ENCODE assay signal across 13 cellular contexts in the genomic region with DNA sequence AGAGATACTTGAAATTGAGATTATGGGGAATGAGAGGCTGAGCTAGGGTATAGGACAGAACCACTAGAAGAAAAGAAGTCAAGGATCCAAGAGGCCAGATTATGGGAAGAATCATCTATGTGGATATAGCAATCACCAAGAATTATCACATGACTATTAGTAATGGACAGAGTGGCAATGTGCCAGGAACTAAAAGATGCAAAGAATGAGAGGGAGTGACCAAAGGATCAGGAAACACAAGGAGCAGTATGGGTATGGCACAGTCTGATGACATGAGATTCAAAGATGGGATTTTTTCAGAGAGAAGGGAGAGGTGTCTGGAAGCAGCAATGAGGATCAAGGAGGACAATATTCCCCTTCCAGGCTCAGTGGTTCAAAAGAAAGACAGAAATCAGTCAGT.
DNase-seq lines count a peak whose midpoint lies in the region; ATAC-seq and TF ChIP-seq lines count a peak whose summit lies in the region.
"Had no signal": no experiment of that assay in that cellular context is flagged by ENCODE, and none has a peak within 500 bp of the region (broad histone marks: within the 10 kb centered on the region; RNA-seq: fewer than 3 reads in every experiment).

No MANE protein-coding gene starts in this region.

- no peak for TF ChIP-seq RAD21 in IMR-90 (IDR thresholded peaks at IDR 0.05; ENCODE audit: low read length)

- no peak overlapping the region for H2AK9ac ChIP-seq in IMR-90 (replicated peaks; ENCODE audit: low read depth, low read length, poor library complexity)

- H3K4me2 ChIP-seq in IMR-90 (ENCODE audit: low read depth, low read length) (no peak overlapping the region), hepatocyte (no peak overlapping the region)

- ATAC-seq in IMR-90 (ENCODE audit: low read depth) (no peak), HG02885 (IDR thresholded peaks at IDR 0.05; ENCODE audit: poor library complexity, unreplicated experiment) (no peak), HG02973 (IDR thresholded peaks at IDR 0.05; ENCODE audit: unreplicated experiment) (no peak)
- ATAC-seq: naive thymus-derived CD4-positive, alpha-beta T cell had no signal

- H3K18ac ChIP-seq in IMR-90 (ENCODE audit: low read depth, low read length), result no peak overlapping the region

- H3K79me1 ChIP-seq in IMR-90 (ENCODE audit: low read depth in 1 of 2, low read length in 2 of 2), result no peaks in the 10 kb centered on the region; a peak in 1 of 4 replicates

- H3K9ac ChIP-seq in IMR-90 (ENCODE audit: low read depth, low read length) (no peak overlapping the region), colonic mucosa (ENCODE audit: low read depth in 2 of 2, low read length in 2 of 2) (no peak overlapping the region)

- no TSS peak for BruUV-seq in IMR-90 (replicated peaks; lab: Mats Ljungman, UMichigan)

- H3K9me3 ChIP-seq in IMR-90 (ENCODE audit: control insufficient read depth, insufficient read depth, low read length) (no peaks in the 10 kb centered on the region), hepatocyte (ENCODE audit: low read depth) (no peaks in the 10 kb centered on the region), colonic mucosa (no peaks in the 10 kb centered on the region)
- H3K9me3 ChIP-seq: Caco-2 had no signal

- no peak for TF ChIP-seq POLR2A in IMR-90 (IDR thresholded peaks at IDR 0.05; ENCODE audit: low read depth, low read length)

- no peak overlapping the region for H2BK120ac ChIP-seq in IMR-90 (ENCODE audit: low read depth, low read length)

- H4K20me1 ChIP-seq in IMR-90 (ENCODE audit: insufficient read depth, low read length), result no peaks in the 10 kb centered on the region
- no peaks in the 10 kb centered on the region for H4K20me1 ChIP-seq in hepatocyte (ENCODE audit: insufficient read depth, poor library complexity, severe bottlenecking)

- H3K14ac ChIP-seq in IMR-90 (replicated peaks; ENCODE audit: low read depth, low read length), result 0 out of 2 replicates have a peak overlapping the region, but pooled peaks have one; percentile 6

- H4K8ac ChIP-seq in IMR-90 (ENCODE audit: low read depth in 2 of 2, low read length in 2 of 2), result no peak overlapping the region

- H4K91ac ChIP-seq in IMR-90 (ENCODE audit: insufficient read depth, low read depth, low read length), result no peak overlapping the region

- in situ Hi-C loops in IMR-90 (cut with MboI; ENCODE audit: low sequenced_read_pairs), result no loop called here

- H3K4me3 ChIP-seq in AG10803 (ENCODE audit: low read length), result no peak overlapping the region
- H3K4me3 ChIP-seq in IMR-90 (ENCODE audit: insufficient read depth, low read depth, low read length), result no peak overlapping the region
- H3K4me3 ChIP-seq in choroid plexus epithelial cell (ENCODE audit: low read depth, low read length), result no peak overlapping the region
- H3K4me3 ChIP-seq in hepatocyte, result no peak overlapping the region
- H3K4me3 ChIP-seq in colonic mucosa, result no peak overlapping the region

- H2BK5ac ChIP-seq in IMR-90 (ENCODE audit: low read depth, low read length, poor library complexity, severe bottlenecking), result no peak overlapping the region

- intact Hi-C loops in IMR-90 (cut with micrococcal nuclease) (no loop called here), colonic mucosa (cut with DNase I) (no loop called here)

- no peak overlapping the region for H2BK20ac ChIP-seq in IMR-90 (ENCODE audit: low read depth, low read length)

- peaks cover 14% of the 10 kb centered on the region for H3K36me3 ChIP-seq in IMR-90 (ENCODE audit: control insufficient read depth, insufficient read depth, low read length)
- peaks cover 2% of the 10 kb centered on the region for H3K36me3 ChIP-seq in hepatocyte (replicated peaks; ENCODE audit: insufficient read depth, low read depth)
- no peaks in the 10 kb centered on the region for H3K36me3 ChIP-seq in colonic mucosa

- H3K56ac ChIP-seq in IMR-90 (ENCODE audit: extremely low read depth, insufficient read depth, low read length), result no peak overlapping the region

- dilution Hi-C loops in IMR-90 (cut with HindIII; ENCODE audit: low sequenced_read_pairs, unreplicated experiment), result no loop called here

- H3K27ac ChIP-seq in IMR-90 (ENCODE audit: insufficient read depth, low read length) (no peak overlapping the region), hepatocyte (no peak overlapping the region), colonic mucosa (no peak overlapping the region)

- no peak overlapping the region for H2BK15ac ChIP-seq in IMR-90 (ENCODE audit: low read depth, low read length)

- CTCF ChIA-PET in IMR-90 (lab: Yijun Ruan, JAX), result no interaction called here

- H3K4me1 ChIP-seq in IMR-90 (ENCODE audit: control insufficient read depth, insufficient read depth, low read length), result no peaks in the 10 kb centered on the region
- no peaks in the 10 kb centered on the region for H3K4me1 ChIP-seq in hepatocyte (ENCODE audit: insufficient read depth)
- no peaks in the 10 kb centered on the region for H3K4me1 ChIP-seq in colonic mucosa
- H3K4me1 ChIP-seq: Caco-2 had no signal

- no peak overlapping the region for H2AK5ac ChIP-seq in IMR-90 (ENCODE audit: low read depth, low read length)

- POLR2A ChIA-PET in IMR-90 (lab: Charles Lee; ENCODE audit: unreplicated experiment), result no interaction called here

- no peaks in the 10 kb centered on the region; the same call in 1 of the 2 replicates for H3K9me1 ChIP-seq in IMR-90 (ENCODE audit: insufficient read depth, low read length)

- H4K5ac ChIP-seq in IMR-90 (ENCODE audit: low read depth, low read length), result no peak overlapping the region

- DNase-seq in AG10803 (ENCODE audit: low read depth) (peak; percentile 51), IMR-90 (peak; percentile 57), choroid plexus epithelial cell (ENCODE audit: low read depth) (peak; percentile 82), hepatocyte (ENCODE audit: low spot score) (peak; percentile 19), colonic mucosa (no peak), T-helper 9 cell (no peak)
- DNase-seq: activated CD4-positive, alpha-beta T cell treated with anti-CD3 and anti-CD28 coated beads, Interleukin-2, amount 50 U/mL, for 4 hours; Caco-2; cerebellar nuclear complex; naive thymus-derived CD4-positive, alpha-beta T cell; NCI-H446 had no signal

- H3K9me2 ChIP-seq in hepatocyte (replicated peaks; ENCODE audit: insufficient read depth), result no peaks in the 10 kb centered on the region

- no peak overlapping the region for H3K4ac ChIP-seq in IMR-90 (ENCODE audit: low read depth, low read length)

- H3K23ac ChIP-seq in IMR-90 (ENCODE audit: low read depth, low read length), result no peak overlapping the region; the same call in 1 of the 2 replicates

- H3K27me3 ChIP-seq in IMR-90 (ENCODE audit: control insufficient read depth, insufficient read depth, low read length), result no peaks in the 10 kb centered on the region
- H3K27me3 ChIP-seq in hepatocyte, result no peaks in the 10 kb centered on the region
- no peaks in the 10 kb centered on the region for H3K27me3 ChIP-seq in colonic mucosa

- H2AFZ ChIP-seq in IMR-90 (replicated peaks; ENCODE audit: low read length, poor library complexity) (no peak overlapping the region), hepatocyte (no peak overlapping the region)

- H3K79me2 ChIP-seq in hepatocyte, result no peaks in the 10 kb centered on the region

- TF ChIP-seq CTCF in AG10803 (conservative IDR thresholded peaks at IDR 0.05; ENCODE audit: low read length), result no peak
- no peak for TF ChIP-seq CTCF in IMR-90 (conservative IDR thresholded peaks at IDR 0.05; ENCODE audit: low read depth, low read length)
- no peak for TF ChIP-seq CTCF in choroid plexus epithelial cell (conservative IDR thresholded peaks at IDR 0.05; ENCODE audit: low read depth, low read length)
- no peak for TF ChIP-seq CTCF in hepatocyte (IDR thresholded peaks at IDR 0.05; ENCODE audit: poor library complexity)
- no peak for TF ChIP-seq CTCF in colonic mucosa (IDR thresholded peaks at IDR 0.05)

TF ChIP-seq in IMR-90, 13 proteins besides CTCF, POLR2A, EP300 and RAD21:
- TF ChIP-seq, protein P1, sequence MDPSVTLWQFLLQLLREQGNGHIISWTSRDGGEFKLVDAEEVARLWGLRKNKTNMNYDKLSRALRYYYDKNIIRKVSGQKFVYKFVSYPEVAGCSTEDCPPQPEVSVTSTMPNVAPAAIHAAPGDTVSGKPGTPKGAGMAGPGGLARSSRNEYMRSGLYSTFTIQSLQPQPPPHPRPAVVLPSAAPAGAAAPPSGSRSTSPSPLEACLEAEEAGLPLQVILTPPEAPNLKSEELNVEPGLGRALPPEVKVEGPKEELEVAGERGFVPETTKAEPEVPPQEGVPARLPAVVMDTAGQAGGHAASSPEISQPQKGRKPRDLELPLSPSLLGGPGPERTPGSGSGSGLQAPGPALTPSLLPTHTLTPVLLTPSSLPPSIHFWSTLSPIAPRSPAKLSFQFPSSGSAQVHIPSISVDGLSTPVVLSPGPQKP (IDR thresholded peaks at IDR 0.05; ENCODE audit: borderline replicate concordance, low read depth, low read length), result no peak
- TF ChIP-seq, protein P2, sequence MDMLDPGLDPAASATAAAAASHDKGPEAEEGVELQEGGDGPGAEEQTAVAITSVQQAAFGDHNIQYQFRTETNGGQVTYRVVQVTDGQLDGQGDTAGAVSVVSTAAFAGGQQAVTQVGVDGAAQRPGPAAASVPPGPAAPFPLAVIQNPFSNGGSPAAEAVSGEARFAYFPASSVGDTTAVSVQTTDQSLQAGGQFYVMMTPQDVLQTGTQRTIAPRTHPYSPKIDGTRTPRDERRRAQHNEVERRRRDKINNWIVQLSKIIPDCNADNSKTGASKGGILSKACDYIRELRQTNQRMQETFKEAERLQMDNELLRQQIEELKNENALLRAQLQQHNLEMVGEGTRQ (IDR thresholded peaks at IDR 0.05; ENCODE audit: low read depth, low read length), result no peak
- no peak for TF ChIP-seq FOS (IDR thresholded peaks at IDR 0.05; ENCODE audit: low read depth, low read length)
- TF ChIP-seq RFX5 (IDR thresholded peaks at IDR 0.05; ENCODE audit: low read depth, low read length), result no peak
- no peak for TF ChIP-seq BHLHE40 (IDR thresholded peaks at IDR 0.05; ENCODE audit: low read depth, low read length)
- no peak for TF ChIP-seq NFE2L2 (IDR thresholded peaks at IDR 0.05; ENCODE audit: low read depth, low read length)
- no peak for TF ChIP-seq RCOR1 (IDR thresholded peaks at IDR 0.05; ENCODE audit: insufficient replicate concordance, low read length)
- no peak for TF ChIP-seq MAZ (IDR thresholded peaks at IDR 0.05; ENCODE audit: borderline replicate concordance, low read depth, low read length)
- TF ChIP-seq SMC3 (IDR thresholded peaks at IDR 0.05; ENCODE audit: low read depth, low read length), result no peak
- TF ChIP-seq CEBPB (IDR thresholded peaks at IDR 0.05; ENCODE audit: low read depth, low read length), result no peak
- TF ChIP-seq MAFK (IDR thresholded peaks at IDR 0.05; ENCODE audit: low read depth, low read length), result no peak
- TF ChIP-seq MXI1 (IDR thresholded peaks at IDR 0.05; ENCODE audit: borderline replicate concordance, low read depth, low read length), result no peak
- TF ChIP-seq CHD1 (IDR thresholded peaks at IDR 0.05; ENCODE audit: low read depth, low read length), result no peak

Comparison
In these comparisons a context has a peak if more than half of its experiments do, and no peak if none do; other contexts are left out.
1. DNase-seq: peak in AG10803 (single experiment), IMR-90 (single experiment), choroid plexus epithelial cell (single experiment) and hepatocyte (single experiment); none in colonic mucosa (single experiment) and T-helper 9 cell (single experiment).